In the genomic region with DNA sequence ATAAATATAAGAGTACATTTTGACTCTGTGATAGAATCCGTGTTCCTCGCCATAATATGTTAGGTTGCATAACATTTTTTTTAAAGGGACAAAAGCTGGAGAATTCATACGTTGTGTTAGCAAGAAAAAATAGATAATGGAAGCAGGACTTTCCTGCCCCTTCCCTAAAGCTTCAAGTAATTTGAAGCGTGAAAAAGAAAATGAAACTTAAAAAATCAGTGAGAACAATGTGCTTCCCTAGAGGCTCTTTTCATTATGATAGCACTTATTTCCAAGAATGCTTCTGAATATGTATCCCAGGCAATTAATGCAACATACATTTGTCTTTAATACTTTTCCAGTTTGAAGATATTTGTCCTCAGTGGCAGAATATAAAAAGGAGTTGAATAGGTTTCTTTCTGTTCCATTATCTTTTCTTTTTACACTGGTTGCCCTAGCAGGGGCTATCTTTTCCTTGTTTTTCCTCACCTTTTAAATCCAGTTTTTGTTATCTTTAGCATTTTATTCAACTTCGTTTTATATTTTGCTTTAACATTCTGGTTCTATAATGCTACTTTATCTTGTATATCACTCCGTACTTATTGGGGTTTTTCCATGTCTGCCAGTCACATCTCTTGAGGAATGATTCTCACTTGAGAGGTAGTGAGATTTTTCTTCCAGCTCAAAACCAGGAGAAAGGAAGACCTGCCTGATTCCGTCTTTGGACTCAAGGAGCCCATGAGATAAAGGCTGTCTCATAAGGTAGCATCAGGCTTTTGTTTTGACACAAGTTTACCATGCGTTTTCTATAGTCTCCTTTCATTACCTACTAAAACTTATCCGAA, we compare ENCODE assay signal across 8 cellular contexts.
DNase-seq lines count a peak whose midpoint lies in the region; ATAC-seq and TF ChIP-seq lines count a peak whose summit lies in the region.

No MANE protein-coding gene starts in this region.

- H3K27me3 ChIP-seq in upper lobe of left lung, result no peaks in the 10 kb centered on the region

- no peak for ATAC-seq in activated T-cell treated with anti-CD3 and anti-CD28 coated beads, Interleukin-2, amount 50 U/mL, for 72 hours (replicated peaks in 1 of 2)
- peak in 1 of 2 donors; percentile 45 for ATAC-seq in upper lobe of left lung (ENCODE audit: low FRiP score in 2 of 2)

- TF ChIP-seq POLR2A in upper lobe of left lung (IDR thresholded peaks at IDR 0.05), result no peak

- no peaks in the 10 kb centered on the region for H3K9me3 ChIP-seq in upper lobe of left lung

- H3K27ac ChIP-seq in upper lobe of left lung, result peak overlapping the region; percentile 59 to 82 (median 70)

- TF ChIP-seq CTCF in brain (conservative IDR thresholded peaks at IDR 0.05) (no peak), upper lobe of left lung (IDR thresholded peaks at IDR 0.05) (no peak)

- DNase-seq in activated T-cell treated with anti-CD3 and anti-CD28 coated beads, Interleukin-2, amount 50 U/mL, for 72 hours, result no peak
- DNase-seq in activated T-cell treated with anti-CD3 and anti-CD28 coated beads for 4 hours, result no peak
- peak; percentile 60 for DNase-seq in medulla oblongata (ENCODE audit: extremely low spot score)
- DNase-seq in upper lobe of left lung, result no peak
- DNase-seq in NCI-H1092 (lab: John Stamatoyannopoulos, UW), result no peak
- DNase-seq in stimulated activated CD4-positive, alpha-beta T cell treated with anti-CD3 and anti-CD28 coated beads, Interleukin-4, amount 100 ng/mL, for 4 hours, result no peak
- no peak for DNase-seq in COLO668 (lab: John Stamatoyannopoulos, UW; ENCODE audit: unreplicated experiment)

- H3K36me3 Mint-ChIP-seq in activated T-cell treated with anti-CD3 and anti-CD28 coated beads, Interleukin-2, amount 50 U/mL, for 72 hours (ENCODE audit: insufficient read depth in 2 of 2), result peaks cover 0 to 1% of the 10 kb centered on the region in 2 donors
- peaks cover 4% of the 10 kb centered on the region for H3K36me3 Mint-ChIP-seq in brain

- WGBS in upper lobe of left lung, 2 donors, result 32 to 36% methylated on average over 9 of the region's 9 CpGs

- peaks cover 0 to 4% (median 0%) of the 10 kb centered on the region in 4 donors for H3K36me3 ChIP-seq in upper lobe of left lung

- peak overlapping the region in 3 of 4 donors; percentile 4 to 35 (median 9) for H3K4me3 ChIP-seq in upper lobe of left lung

- H3K27me3 Mint-ChIP-seq in activated T-cell treated with anti-CD3 and anti-CD28 coated beads, Interleukin-2, amount 50 U/mL, for 72 hours (ENCODE audit: low read depth), result no peaks in the 10 kb centered on the region
- no peaks in the 10 kb centered on the region for H3K27me3 Mint-ChIP-seq in brain

- H3K27ac Mint-ChIP-seq in activated T-cell treated with anti-CD3 and anti-CD28 coated beads, Interleukin-2, amount 50 U/mL, for 72 hours, result peak overlapping the region; percentile 97
- peak overlapping the region in 2 of 5 experiments; percentile 71 to 72 for H3K27ac Mint-ChIP-seq in brain

- H3K4me3 Mint-ChIP-seq in activated T-cell treated with anti-CD3 and anti-CD28 coated beads, Interleukin-2, amount 50 U/mL, for 72 hours, result peak overlapping the region; percentile 76 to 82
- H3K4me3 Mint-ChIP-seq in brain, result peak overlapping the region in 4 of 5 experiments; percentile 24 to 79 (median 52)

- peaks cover 62 to 79% (median 67%) of the 10 kb centered on the region in 4 donors for H3K4me1 ChIP-seq in upper lobe of left lung

- no peak for TF ChIP-seq EP300 in upper lobe of left lung (IDR thresholded peaks at IDR 0.05)

- peaks cover 77% of the 10 kb centered on the region for H3K4me1 Mint-ChIP-seq in activated T-cell treated with anti-CD3 and anti-CD28 coated beads, Interleukin-2, amount 50 U/mL, for 72 hours (ENCODE audit: low read depth)
- H3K4me1 Mint-ChIP-seq in brain, result peaks cover 61% of the 10 kb centered on the region

- no peaks in the 10 kb centered on the region for H3K9me3 Mint-ChIP-seq in activated T-cell treated with anti-CD3 and anti-CD28 coated beads, Interleukin-2, amount 50 U/mL, for 72 hours
- H3K9me3 Mint-ChIP-seq in brain, result no peaks in the 10 kb centered on the region
